8 cellular contexts compared by ENCODE assay signal in genomic region chr4:94451051-94451404, GRCh38. TPM values are rescaled to one million over a fixed set of nuclear protein-coding genes. Genes with fewer than 3 reads are reported as not detected.
DNase-seq lines count a peak whose midpoint lies in the region; ATAC-seq, FAIRE-seq and TF ChIP-seq lines count a peak whose summit lies in the region.

No MANE protein-coding gene starts in this region.

- peaks cover 13% of the 10 kb centered on the region for H3K4me1 Mint-ChIP-seq in activated CD4-positive, alpha-beta T cell treated with anti-CD3 and anti-CD28 coated beads, Interleukin-2, amount 10 ng/mL, durations not matched to agents 24 days and 14 days
- peaks cover 25% of the 10 kb centered on the region for H3K4me1 Mint-ChIP-seq in activated T-helper 1 cell treated with anti-CD3 and anti-CD28 coated beads, Interleukin-12 subunit alpha, Interleukin-12 subunit beta, Interleukin-2, Interleukin-4 antibody, amounts not matched to agents 30 ng/mL and 10 ng/mL and 1 ng/mL, durations not matched to agents 14 hours and 24 hours and 36 hours (ENCODE audit: low read depth)

- peaks cover 42% of the 10 kb centered on the region for H3K79me2 ChIP-seq in keratinocyte (ENCODE audit: control insufficient read depth, insufficient read depth, low read length)

- H3K27ac ChIP-seq in keratinocyte (ENCODE audit: control insufficient read depth, insufficient read depth, low read length) (peak overlapping the region; percentile 63), thoracic aorta (peak overlapping the region; percentile 98 to 100)

- dilution Hi-C loops in keratinocyte (cut with MboI; ENCODE audit: extremely low pct_ligation_motif_present, low sequenced_read_pairs) = no loop called here

- no peak for ATAC-seq in thoracic aorta (ENCODE audit: insufficient number of reproducible peaks, low FRiP score, low read depth)
- no peak for ATAC-seq in HG03108 (IDR thresholded peaks at IDR 0.05; ENCODE audit: unreplicated experiment)

- H3K4me1 ChIP-seq in keratinocyte (ENCODE audit: control insufficient read depth, extremely low read depth, insufficient read depth, low read length) (peaks cover 36% of the 10 kb centered on the region), thoracic aorta (ENCODE audit: control insufficient read depth in 1 of 2, low read depth in 2 of 2) (peaks cover 16 to 47% of the 10 kb centered on the region in 2 donors)

- peaks cover 3% of the 10 kb centered on the region for H3K36me3 Mint-ChIP-seq in activated CD4-positive, alpha-beta T cell treated with anti-CD3 and anti-CD28 coated beads, Interleukin-2, amount 10 ng/mL, durations not matched to agents 24 days and 14 days (ENCODE audit: low read depth)
- H3K36me3 Mint-ChIP-seq in activated T-helper 1 cell treated with anti-CD3 and anti-CD28 coated beads, Interleukin-12 subunit alpha, Interleukin-12 subunit beta, Interleukin-2, Interleukin-4 antibody, amounts not matched to agents 30 ng/mL and 10 ng/mL and 1 ng/mL, durations not matched to agents 14 hours and 24 hours and 36 hours (ENCODE audit: low read depth) = peaks cover 7% of the 10 kb centered on the region

- H3K9ac ChIP-seq in keratinocyte (ENCODE audit: control insufficient read depth, extremely low read depth, insufficient read depth, low read length) = peak overlapping the region; percentile 89

- no peak overlapping the region for H3K27ac Mint-ChIP-seq in activated CD4-positive, alpha-beta T cell treated with anti-CD3 and anti-CD28 coated beads, Interleukin-2, amount 10 ng/mL, durations not matched to agents 24 days and 14 days
- no peak overlapping the region for H3K27ac Mint-ChIP-seq in activated T-helper 1 cell treated with anti-CD3 and anti-CD28 coated beads, Interleukin-12 subunit alpha, Interleukin-12 subunit beta, Interleukin-2, Interleukin-4 antibody, amounts not matched to agents 30 ng/mL and 10 ng/mL and 1 ng/mL, durations not matched to agents 14 hours and 24 hours and 36 hours

- FAIRE-seq in keratinocyte (lab: Jason Lieb, UNC) = peak; percentile 41
- no peak for FAIRE-seq in GM12892 (lab: Jason Lieb, UNC)

- H3K36me3 ChIP-seq in keratinocyte (ENCODE audit: control insufficient read depth in 2 of 2, extremely low read depth in 1 of 2, insufficient read depth in 2 of 2, low read length in 2 of 2) (peaks cover 0 to 4% of the 10 kb centered on the region in 2 experiments), thoracic aorta (peaks cover 2% of the 10 kb centered on the region)

- DNase-seq in activated CD4-positive, alpha-beta T cell treated with anti-CD3 and anti-CD28 coated beads, Interleukin-2, amount 10 ng/mL, durations not matched to agents 24 days and 14 days = no peak
- no peak for DNase-seq in activated CD4-positive, alpha-beta T cell treated with anti-CD3 and anti-CD28 coated beads for 48 hours
- no peak for DNase-seq in activated T-helper 1 cell treated with anti-CD3 and anti-CD28 coated beads, Interleukin-12 subunit alpha, Interleukin-12 subunit beta, Interleukin-2, Interleukin-4 antibody, amounts not matched to agents 30 ng/mL and 10 ng/mL and 1 ng/mL, durations not matched to agents 14 hours and 24 hours and 36 hours (ENCODE audit: low spot score)
- DNase-seq in keratinocyte (ENCODE audit: low read depth, low spot score) (no peak), thoracic aorta (ENCODE audit: low spot score) (no peak), NCI-H1417 (lab: John Stamatoyannopoulos, UW) (no peak), GM12892 (ENCODE audit: insufficient read length) (no peak)

- H3K4me3 ChIP-seq in keratinocyte (ENCODE audit: control insufficient read depth in 2 of 3, extremely low read depth in 1 of 3, insufficient read depth in 2 of 3, low read depth in 1 of 3, low read length in 3 of 3) (peak overlapping the region; percentile 66 to 96 (median 92)), thoracic aorta (peak overlapping the region; percentile 99)

- no peaks in the 10 kb centered on the region for H3K9me3 Mint-ChIP-seq in activated CD4-positive, alpha-beta T cell treated with anti-CD3 and anti-CD28 coated beads, Interleukin-2, amount 10 ng/mL, durations not matched to agents 24 days and 14 days
- no peaks in the 10 kb centered on the region for H3K9me3 Mint-ChIP-seq in activated T-helper 1 cell treated with anti-CD3 and anti-CD28 coated beads, Interleukin-12 subunit alpha, Interleukin-12 subunit beta, Interleukin-2, Interleukin-4 antibody, amounts not matched to agents 30 ng/mL and 10 ng/mL and 1 ng/mL, durations not matched to agents 14 hours and 24 hours and 36 hours

- no peaks in the 10 kb centered on the region for H4K20me1 ChIP-seq in keratinocyte (ENCODE audit: control insufficient read depth, extremely low read depth, insufficient read depth, low read length)

- H3K27me3 ChIP-seq in keratinocyte (ENCODE audit: control insufficient read depth, extremely low read depth, insufficient read depth, low read length) (no peaks in the 10 kb centered on the region), thoracic aorta (replicated peaks; ENCODE audit: insufficient read depth) (no peaks in the 10 kb centered on the region)

- peak overlapping the region; percentile 91 for H3K4me3 Mint-ChIP-seq in activated CD4-positive, alpha-beta T cell treated with anti-CD3 and anti-CD28 coated beads, Interleukin-2, amount 10 ng/mL, durations not matched to agents 24 days and 14 days
- H3K4me3 Mint-ChIP-seq in activated T-helper 1 cell treated with anti-CD3 and anti-CD28 coated beads, Interleukin-12 subunit alpha, Interleukin-12 subunit beta, Interleukin-2, Interleukin-4 antibody, amounts not matched to agents 30 ng/mL and 10 ng/mL and 1 ng/mL, durations not matched to agents 14 hours and 24 hours and 36 hours = peak overlapping the region; percentile 85

- TF ChIP-seq POLR2A in GM12892 (IDR thresholded peaks at IDR 0.05; ENCODE audit: low read depth, low read length) = no peak

- no peak for TF ChIP-seq CTCF in keratinocyte (optimal IDR thresholded peaks at IDR 0.05 in 1 of 3, IDR thresholded peaks at IDR 0.05 in 1 of 3, conservative IDR thresholded peaks at IDR 0.05 in 1 of 3; ENCODE audit: extremely low read depth in 1 of 3, insufficient read depth in 2 of 3, low read length in 3 of 3)
- no peak for TF ChIP-seq CTCF in thoracic aorta (IDR thresholded peaks at IDR 0.05)

- peaks cover 38% of the 10 kb centered on the region for H3K27me3 Mint-ChIP-seq in activated CD4-positive, alpha-beta T cell treated with anti-CD3 and anti-CD28 coated beads, Interleukin-2, amount 10 ng/mL, durations not matched to agents 24 days and 14 days
- H3K27me3 Mint-ChIP-seq in activated T-helper 1 cell treated with anti-CD3 and anti-CD28 coated beads, Interleukin-12 subunit alpha, Interleukin-12 subunit beta, Interleukin-2, Interleukin-4 antibody, amounts not matched to agents 30 ng/mL and 10 ng/mL and 1 ng/mL, durations not matched to agents 14 hours and 24 hours and 36 hours (ENCODE audit: insufficient read depth) = peaks cover 42% of the 10 kb centered on the region

- H3K9me1 ChIP-seq in keratinocyte (ENCODE audit: control insufficient read depth, extremely low read depth, insufficient read depth, low read length) = no peaks in the 10 kb centered on the region

- intact Hi-C loops in activated CD4-positive, alpha-beta T cell treated with anti-CD3 and anti-CD28 coated beads, Interleukin-2, amount 10 ng/mL, durations not matched to agents 24 days and 14 days (cut with micrococcal nuclease) = loop anchor here (2.0 to 5.0 kb wide), 5 partner anchors 44 to 244 kb away; partner anchors contain the start of gene SMARCAD1
- intact Hi-C loops in activated T-helper 1 cell treated with anti-CD3 and anti-CD28 coated beads, Interleukin-12 subunit alpha, Interleukin-12 subunit beta, Interleukin-2, Interleukin-4 antibody, amounts not matched to agents 30 ng/mL and 10 ng/mL and 1 ng/mL, durations not matched to agents 14 hours and 24 hours and 36 hours (cut with micrococcal nuclease) = loop anchor here (1.0 to 5.0 kb wide), 4 partner anchors 44 to 243 kb away; no protein-coding TSS in a partner anchor

- H3K9me3 ChIP-seq in keratinocyte (ENCODE audit: control insufficient read depth, low read depth, low read length) (no peaks in the 10 kb centered on the region), thoracic aorta (no peaks in the 10 kb centered on the region)

- H3K4me2 ChIP-seq in keratinocyte (ENCODE audit: control insufficient read depth, extremely low read depth, insufficient read depth, low read depth, low read length) = peak overlapping the region; percentile 76

- peak overlapping the region; percentile 38 for H2AFZ ChIP-seq in keratinocyte (ENCODE audit: control insufficient read depth, low read length)

RNA-seq across cellular contexts. Expression of gene PDLIM5, which starts 0.7 kb away (rescaled TPM):
- 16.5 and 17.8 TPM in 2 replicates for total RNA-seq in activated CD4-positive, alpha-beta T cell treated with anti-CD3 and anti-CD28 coated beads, Interleukin-2, amount 10 ng/mL, durations not matched to agents 24 days and 14 days
- total RNA-seq in activated T-helper 1 cell treated with anti-CD3 and anti-CD28 coated beads, Interleukin-12 subunit alpha, Interleukin-12 subunit beta, Interleukin-2, Interleukin-4 antibody, amounts not matched to agents 30 ng/mL and 10 ng/mL and 1 ng/mL, durations not matched to agents 14 hours and 24 hours and 36 hours = 17.8 and 20.6 TPM in 2 replicates
- 112 to 123 TPM (median 121 TPM) in 3 replicates for polyA plus RNA-seq in keratinocyte
- polyA plus RNA-seq in keratinocyte (2011; ENCODE audit: low read depth) = 70.2 TPM
- polyA plus RNA-seq in keratinocyte (2011; cell fraction: cytosol; rRNA removed) = 86.5 and 117 TPM in 2 replicates
- 138 and 152 TPM in 2 replicates for polyA plus RNA-seq in keratinocyte (2011; cell fraction: nucleus; rRNA removed)
- 42.5 and 63.4 TPM in 2 replicates for polyA plus RNA-seq in keratinocyte (2012; ENCODE audit: low replicate concordance)
- 185 to 420 TPM (median 373 TPM) in 3 replicates for polyA minus RNA-seq in keratinocyte
- 88.2 TPM for polyA minus RNA-seq in keratinocyte (2011; cell fraction: cytosol; rRNA and poly(A)+ RNA removed)
- polyA minus RNA-seq in keratinocyte (2011; cell fraction: nucleus; rRNA and poly(A)+ RNA removed) = 164 and 306 TPM in 2 replicates
- 100 to 1,000 TPM; 275 to 328 TPM for total RNA-seq in thoracic aorta
- polyA plus RNA-seq in GM12892 (2012; ENCODE audit: missing spikeins) = 18.1 TPM

Comparison
In these comparisons a context has a peak if more than half of its experiments do, and no peak if none do; other contexts are left out.
1. RNA of gene PDLIM5, which starts 0.7 kb away (total RNA-seq): 275 to 328 TPM in thoracic aorta; 17.8 to 20.6 TPM in activated T-helper 1 cell treated with anti-CD3 and anti-CD28 coated beads, Interleukin-12 subunit alpha, Interleukin-12 subunit beta, Interleukin-2, Interleukin-4 antibody, amounts not matched to agents 30 ng/mL and 10 ng/mL and 1 ng/mL, durations not matched to agents 14 hours and 24 hours and 36 hours and 16.5 to 17.8 TPM in activated CD4-positive, alpha-beta T cell treated with anti-CD3 and anti-CD28 coated beads, Interleukin-2, amount 10 ng/mL, durations not matched to agents 24 days and 14 days; every median in the first group is over 10 times any median in the second.